ENCODE assay signal across 17 cellular contexts in the genomic region with DNA sequence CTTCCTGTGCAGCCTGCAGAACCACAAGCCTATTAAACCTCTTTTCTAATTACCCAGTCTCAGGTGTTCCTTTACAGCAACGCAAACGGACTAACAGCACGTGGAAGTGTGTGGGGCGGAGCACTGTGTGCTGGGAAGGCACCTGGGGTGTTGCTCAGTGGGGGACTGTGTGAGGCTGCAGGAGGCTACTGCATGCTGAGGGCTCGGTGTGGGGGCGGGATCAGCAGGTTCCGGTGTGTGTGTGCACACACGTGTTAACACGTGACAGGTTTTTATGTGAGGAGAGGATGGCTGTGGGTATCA. TPM values are rescaled to one million over a fixed set of nuclear protein-coding genes. Genes with fewer than 3 reads are reported as not detected.
DNase-seq lines count a peak whose midpoint lies in the region; ATAC-seq, FAIRE-seq and TF ChIP-seq lines count a peak whose summit lies in the region.
"Had no signal": no experiment of that assay in that cellular context is flagged by ENCODE, and none has a peak within 500 bp of the region (broad histone marks: within the 10 kb centered on the region; RNA-seq: fewer than 3 reads in every experiment).

No MANE protein-coding gene starts in this region.

- peak; percentile 2 for DNase-seq in stimulated activated CD4-positive, alpha-beta T cell treated with anti-CD3 and anti-CD28 coated beads, Interleukin-4, amount 100 ng/mL, for 24 hours
- DNase-seq in stimulated activated CD4-positive, alpha-beta T cell treated with anti-CD3 and anti-CD28 coated beads, Interleukin-2, amount 100 ng/mL, for 48 hours: no peak
- peak; percentile 10 for DNase-seq in lower lobe of right lung
- peak; percentile 22 for DNase-seq in sciatic nerve (ENCODE audit: low spot score)
- DNase-seq in HT-29 (ENCODE audit: low spot score): no peak
- no peak for DNase-seq in D721Med (ENCODE audit: insufficient read length, low spot score)
- no peak for DNase-seq in activated naive CD8-positive, alpha-beta T cell treated with anti-CD3 and anti-CD28 coated beads, Interleukin-2, amount 50 U/mL, for 24 hours
- DNase-seq: Calu3, DMS79, GOT3, NCI-H1092 treated with DMSO at 0.1 percent for 48 hours, NCI-H2081 treated with DMSO at 0.1 percent for 48 hours, Peyer's patch had no signal

- intact Hi-C loops in lower lobe of right lung (cut with DNase I): no loop called here
- intact Hi-C loops in sciatic nerve (cut with DNase I): no loop called here

- H3K27ac ChIP-seq in lower lobe of right lung: no peak overlapping the region
- H3K27ac ChIP-seq: BLaER1 treated with 17β-estradiol and CSF1 and Interleukin-3, amounts not matched to agents 10 nM and 100 nM; Peyer's patch had no signal

- H3K4me3 ChIP-seq in lower lobe of right lung: no peak overlapping the region
- H3K4me3 ChIP-seq: BLaER1 treated with 17β-estradiol and CSF1 and Interleukin-3, amounts not matched to agents 10 nM and 100 nM; K562; Peyer's patch had no signal

- TF ChIP-seq CTCF in lower lobe of right lung (IDR thresholded peaks at IDR 0.05) (no peak), D721Med (IDR thresholded peaks at IDR 0.05; ENCODE audit: insufficient read depth, missing control alignments) (no peak)

- ATAC-seq in lower lobe of right lung: no peak
- ATAC-seq in sciatic nerve: no peak
- no peak for ATAC-seq in activated naive CD8-positive, alpha-beta T cell treated with anti-CD3 and anti-CD28 coated beads, Interleukin-2, amount 50 U/mL, for 24 hours
- ATAC-seq: CD8-positive, alpha-beta T cell; HCT116; K562 had no signal

- H3K4me1 Mint-ChIP-seq in activated naive CD8-positive, alpha-beta T cell treated with anti-CD3 and anti-CD28 coated beads, Interleukin-2, amount 50 U/mL, for 24 hours: no peaks in the 10 kb centered on the region

- no peak overlapping the region for H3K27ac Mint-ChIP-seq in activated naive CD8-positive, alpha-beta T cell treated with anti-CD3 and anti-CD28 coated beads, Interleukin-2, amount 50 U/mL, for 24 hours
- H3K27ac Mint-ChIP-seq: CD8-positive, alpha-beta T cell had no signal

- peaks cover 6% of the 10 kb centered on the region for H3K9me3 Mint-ChIP-seq in activated naive CD8-positive, alpha-beta T cell treated with anti-CD3 and anti-CD28 coated beads, Interleukin-2, amount 50 U/mL, for 24 hours
- H3K9me3 Mint-ChIP-seq: CD8-positive, alpha-beta T cell had no signal

- peaks cover 16% of the 10 kb centered on the region for H3K36me3 ChIP-seq in lower lobe of right lung

- FAIRE-seq in D721Med (lab: Jason Lieb, UNC): no peak
- FAIRE-seq: K562 had no signal

- peaks cover 34% of the 10 kb centered on the region for H3K36me3 Mint-ChIP-seq in activated naive CD8-positive, alpha-beta T cell treated with anti-CD3 and anti-CD28 coated beads, Interleukin-2, amount 50 U/mL, for 24 hours (ENCODE audit: low read depth)

- H3K9me3 ChIP-seq in lower lobe of right lung: no peaks in the 10 kb centered on the region
- H3K9me3 ChIP-seq: Peyer's patch had no signal

- H3K4me1 ChIP-seq in lower lobe of right lung: no peaks in the 10 kb centered on the region
- H3K4me1 ChIP-seq: BLaER1 treated with 17β-estradiol and CSF1 and Interleukin-3, amounts not matched to agents 10 nM and 100 nM; Peyer's patch had no signal

- H3K27me3 Mint-ChIP-seq in activated naive CD8-positive, alpha-beta T cell treated with anti-CD3 and anti-CD28 coated beads, Interleukin-2, amount 50 U/mL, for 24 hours: no peaks in the 10 kb centered on the region

- H3K27me3 ChIP-seq in lower lobe of right lung (ENCODE audit: low read depth): no peaks in the 10 kb centered on the region
- H3K27me3 ChIP-seq: BLaER1 treated with 17β-estradiol and CSF1 and Interleukin-3, amounts not matched to agents 10 nM and 100 nM; Peyer's patch had no signal

- no peak overlapping the region for H3K4me3 Mint-ChIP-seq in activated naive CD8-positive, alpha-beta T cell treated with anti-CD3 and anti-CD28 coated beads, Interleukin-2, amount 50 U/mL, for 24 hours
- H3K4me3 Mint-ChIP-seq: CD8-positive, alpha-beta T cell had no signal

RNA-seq across cellular contexts. Expression of a gene that starts 58.9 kb away (rescaled TPM):
- total RNA-seq in lower lobe of right lung (29.3 TPM), sciatic nerve (30.7 TPM)
- total RNA-seq in HT-29 (2014; rRNA removed; shearing (Covaris generic)): 26.5 and 29.5 TPM in 2 replicates

Comparison
In these comparisons a context has a peak if more than half of its experiments do, and no peak if none do; other contexts are left out.
1. DNase-seq: peak in stimulated activated CD4-positive, alpha-beta T cell treated with anti-CD3 and anti-CD28 coated beads, Interleukin-4, amount 100 ng/mL, for 24 hours (single experiment), lower lobe of right lung (single experiment) and sciatic nerve (single experiment); none in stimulated activated CD4-positive, alpha-beta T cell treated with anti-CD3 and anti-CD28 coated beads, Interleukin-2, amount 100 ng/mL, for 48 hours (0 of 2), HT-29 (single experiment), D721Med (single experiment) and activated naive CD8-positive, alpha-beta T cell treated with anti-CD3 and anti-CD28 coated beads, Interleukin-2, amount 50 U/mL, for 24 hours (single experiment).